17 cellular contexts compared by ENCODE assay signal in the genomic region with DNA sequence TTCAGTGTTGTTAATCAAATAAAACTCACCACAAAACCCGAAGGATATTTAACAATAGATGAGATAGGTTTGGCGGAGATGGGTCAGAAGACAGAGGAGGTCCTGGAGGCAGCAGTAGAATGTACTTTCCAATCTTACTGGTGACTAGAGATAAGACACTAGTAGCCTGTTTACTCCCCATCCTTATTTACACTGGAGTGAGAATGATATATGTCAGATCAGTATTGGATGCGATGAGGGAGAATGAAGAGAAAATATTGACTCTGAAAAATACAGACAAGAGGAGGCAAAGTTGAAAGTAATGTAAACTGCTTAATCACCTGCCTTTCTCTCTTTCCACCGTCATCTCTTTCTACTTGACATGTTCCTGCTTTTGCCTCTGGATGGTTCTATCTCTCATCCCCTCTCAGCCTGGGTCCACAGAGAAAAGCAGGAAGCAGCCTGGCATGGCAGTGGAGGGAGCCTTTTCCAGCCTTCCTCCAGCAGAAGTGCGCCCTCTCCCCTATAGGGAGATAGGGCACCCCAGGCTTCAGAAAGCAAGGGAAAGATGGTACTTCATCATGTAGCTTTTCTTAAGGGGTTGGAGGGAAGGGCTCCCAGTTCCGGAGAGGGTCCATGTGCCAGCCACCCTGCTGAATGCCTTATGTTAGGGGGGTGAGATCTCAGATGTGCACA. TPM values are rescaled to one million over a fixed set of nuclear protein-coding genes. Genes with fewer than 3 reads are reported as not detected.
"Had no signal": no experiment of that assay in that cellular context is flagged by ENCODE, and none has a peak within 500 bp of the region (broad histone marks: within the 10 kb centered on the region; RNA-seq: fewer than 3 reads in every experiment).

No MANE protein-coding gene starts in this region.

- H3K9me3 ChIP-seq: esophagus muscularis mucosa, heart right ventricle, sigmoid colon, tibial nerve had no signal

- ATAC-seq: activated CD8-positive, alpha-beta T cell treated with anti-CD3 and anti-CD28 coated beads for 36 hours; activated T-cell treated with anti-CD3 and anti-CD28 coated beads, Interleukin-2, amount 50 U/mL, for 4 hours; heart right ventricle; left ventricle myocardium superior; natural killer cell; stimulated activated naive B cell treated with anti-CD40 and anti-IgM and Interleukin-4, amounts not matched to agents 10 μg/mL and 1 μg/mL and 100 μg/mL, for 72 hours had no signal

- H3K36me3 ChIP-seq: esophagus muscularis mucosa, heart right ventricle, sigmoid colon, tibial nerve had no signal

- H3K4me3 ChIP-seq: esophagus muscularis mucosa, heart right ventricle, sigmoid colon, tibial nerve had no signal

- H3K27me3 ChIP-seq: esophagus muscularis mucosa, heart right ventricle, sigmoid colon, tibial nerve had no signal

- H3K27ac ChIP-seq: esophagus muscularis mucosa, tibial nerve had no signal

- DNase-seq: activated CD4-positive, alpha-beta T cell treated with anti-CD3 and anti-CD28 coated beads for 48 hours; activated CD4-positive, CD25-positive, alpha-beta regulatory T cell; activated CD8-positive, alpha-beta T cell treated with anti-CD3 and anti-CD28 coated beads for 36 hours; activated naive CD4-positive, alpha-beta T cell treated with anti-CD3 and anti-CD28 coated beads for 36 hours; activated T-cell treated with anti-CD3 and anti-CD28 coated beads, Interleukin-2, amount 50 U/mL, for 4 hours; effector CD4-positive, alpha-beta T cell; heart right ventricle; immature natural killer cell; kidney glomerular epithelial cell; left ventricle myocardium superior; mesendoderm; natural killer cell; sigmoid colon; stimulated activated naive B cell treated with anti-CD40 and anti-IgM and Interleukin-4, amounts not matched to agents 10 μg/mL and 1 μg/mL and 100 μg/mL, for 72 hours had no signal

RNA-seq across cellular contexts. Expression of gene PALM2AKAP2, which starts 11.1 kb away (rescaled TPM):
- total RNA-seq: activated CD8-positive, alpha-beta T cell treated with anti-CD3 and anti-CD28 coated beads for 36 hours; endothelial cell of umbilical vein; natural killer cell had no signal
- polyA plus RNA-seq: immature natural killer cell had no signal
